Comparison of ENCODE assay signal across 14 cellular contexts in the genomic region with DNA sequence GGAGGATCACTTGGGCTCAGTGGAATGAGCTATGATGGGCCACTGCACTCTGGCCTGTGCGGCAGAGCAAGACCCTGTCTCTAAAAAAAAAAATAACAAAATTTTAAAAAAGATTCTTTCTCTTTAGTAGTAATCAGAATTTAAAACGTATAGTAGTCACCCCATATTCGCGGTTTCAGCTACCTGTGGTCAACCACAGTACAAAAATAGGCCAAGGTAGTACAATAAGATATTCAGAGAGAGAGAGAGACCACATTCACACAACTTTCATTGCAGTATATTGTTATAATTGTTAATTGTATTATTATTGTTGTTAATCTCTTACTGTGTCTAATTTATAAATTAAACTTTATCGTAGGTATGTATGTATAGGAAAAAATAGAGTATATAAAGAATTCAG. TPM values are rescaled to one million over a fixed set of nuclear protein-coding genes. Genes with fewer than 3 reads are reported as not detected.
A peak's percentile ranks its signal among the peaks of the same experiment; 100 is the strongest.
DNase-seq lines count a peak whose midpoint lies in the region; ATAC-seq and TF ChIP-seq lines count a peak whose summit lies in the region.
"Had no signal": no experiment of that assay in that cellular context is flagged by ENCODE, and none has a peak within 500 bp of the region (broad histone marks: within the 10 kb centered on the region; RNA-seq: fewer than 3 reads in every experiment).

No MANE protein-coding gene starts in this region.

- no peaks in the 10 kb centered on the region for H3K27me3 ChIP-seq in SU-DHL-6 (ENCODE audit: low read length)
- H3K27me3 ChIP-seq: gastrocnemius medialis had no signal

- no peak for TF ChIP-seq POLR2A in GM18505 (IDR thresholded peaks at IDR 0.05; ENCODE audit: borderline replicate concordance, extremely low read depth, insufficient read depth, insufficient read length)

- no peak overlapping the region for H3K4me3 Mint-ChIP-seq in activated T-helper 2 cell treated with anti-CD3 and anti-CD28 coated beads, Interferon-gamma antibody, Interleukin-2, Interleukin-4, amounts not matched to agents 10 μg/mL and 5 μg/mL and 100 μg/mL, durations not matched to agents 14 hours and 24 hours and 36 hours (ENCODE audit: low read depth)
- H3K4me3 Mint-ChIP-seq: activated CD4-positive, alpha-beta T cell treated with anti-CD3 and anti-CD28 coated beads, Interleukin-2, amount 10 ng/mL, durations not matched to agents 24 days and 14 days; IgD-negative memory B cell had no signal

- H3K36me3 ChIP-seq in SU-DHL-6 (ENCODE audit: low read length) = no peaks in the 10 kb centered on the region
- H3K36me3 ChIP-seq: gastrocnemius medialis had no signal

- H3K4me2 ChIP-seq in SU-DHL-6 (ENCODE audit: low read depth, low read length, poor library complexity, severe bottlenecking) = peak overlapping the region; percentile 37

- peaks cover 14% of the 10 kb centered on the region for H3K4me1 Mint-ChIP-seq in activated T-helper 2 cell treated with anti-CD3 and anti-CD28 coated beads, Interferon-gamma antibody, Interleukin-2, Interleukin-4, amounts not matched to agents 10 μg/mL and 5 μg/mL and 100 μg/mL, durations not matched to agents 14 hours and 24 hours and 36 hours (ENCODE audit: low read depth)

- H3K9me3 Mint-ChIP-seq in activated T-helper 2 cell treated with anti-CD3 and anti-CD28 coated beads, Interferon-gamma antibody, Interleukin-2, Interleukin-4, amounts not matched to agents 10 μg/mL and 5 μg/mL and 100 μg/mL, durations not matched to agents 14 hours and 24 hours and 36 hours = no peaks in the 10 kb centered on the region
- H3K9me3 Mint-ChIP-seq: activated CD4-positive, alpha-beta T cell treated with anti-CD3 and anti-CD28 coated beads, Interleukin-2, amount 10 ng/mL, durations not matched to agents 24 days and 14 days; CD8-positive, alpha-beta memory T cell; IgD-negative memory B cell had no signal

- H3K27ac ChIP-seq in SU-DHL-6 (ENCODE audit: low read depth, low read length) = no peak overlapping the region
- H3K27ac ChIP-seq: gastrocnemius medialis had no signal

- peaks cover 46% of the 10 kb centered on the region for H3K36me3 Mint-ChIP-seq in activated T-helper 2 cell treated with anti-CD3 and anti-CD28 coated beads, Interferon-gamma antibody, Interleukin-2, Interleukin-4, amounts not matched to agents 10 μg/mL and 5 μg/mL and 100 μg/mL, durations not matched to agents 14 hours and 24 hours and 36 hours (ENCODE audit: low read depth)

- no peaks in the 10 kb centered on the region for H3K27me3 Mint-ChIP-seq in activated T-helper 2 cell treated with anti-CD3 and anti-CD28 coated beads, Interferon-gamma antibody, Interleukin-2, Interleukin-4, amounts not matched to agents 10 μg/mL and 5 μg/mL and 100 μg/mL, durations not matched to agents 14 hours and 24 hours and 36 hours (ENCODE audit: low read depth)
- H3K27me3 Mint-ChIP-seq: activated CD4-positive, alpha-beta T cell treated with anti-CD3 and anti-CD28 coated beads, Interleukin-2, amount 10 ng/mL, durations not matched to agents 24 days and 14 days; CD8-positive, alpha-beta memory T cell; IgD-negative memory B cell had no signal

- ATAC-seq in GM18505 (IDR thresholded peaks at IDR 0.05; ENCODE audit: unreplicated experiment) (peak; percentile 84), GM19455 (IDR thresholded peaks at IDR 0.05; ENCODE audit: unreplicated experiment) (peak; percentile 90), HG02973 (IDR thresholded peaks at IDR 0.05; ENCODE audit: unreplicated experiment) (peak; percentile 69), sciatic nerve (no peak)
- ATAC-seq: gastrocnemius medialis had no signal

- H3F3A ChIP-seq in SU-DHL-6 (ENCODE audit: insufficient read depth) = no peaks in the 10 kb centered on the region

- no peak for TF ChIP-seq CTCF in SU-DHL-6 (IDR thresholded peaks at IDR 0.05; ENCODE audit: insufficient read depth, low read length, poor library complexity, severe bottlenecking)

- H3K9ac ChIP-seq in SU-DHL-6 (ENCODE audit: low read length) = no peak overlapping the region

- no peaks in the 10 kb centered on the region for H3K9me3 ChIP-seq in SU-DHL-6 (ENCODE audit: insufficient read depth, low read length)
- H3K9me3 ChIP-seq: gastrocnemius medialis had no signal

- no peak overlapping the region for H3K27ac Mint-ChIP-seq in activated T-helper 2 cell treated with anti-CD3 and anti-CD28 coated beads, Interferon-gamma antibody, Interleukin-2, Interleukin-4, amounts not matched to agents 10 μg/mL and 5 μg/mL and 100 μg/mL, durations not matched to agents 14 hours and 24 hours and 36 hours
- H3K27ac Mint-ChIP-seq: activated CD4-positive, alpha-beta T cell treated with anti-CD3 and anti-CD28 coated beads, Interleukin-2, amount 10 ng/mL, durations not matched to agents 24 days and 14 days; IgD-negative memory B cell had no signal

- H2AFZ ChIP-seq in SU-DHL-6 (ENCODE audit: low read depth, low read length, severe bottlenecking) = no peak overlapping the region

- intact Hi-C loops in activated T-helper 2 cell treated with anti-CD3 and anti-CD28 coated beads, Interferon-gamma antibody, Interleukin-2, Interleukin-4, amounts not matched to agents 10 μg/mL and 5 μg/mL and 100 μg/mL, durations not matched to agents 14 hours and 24 hours and 36 hours (cut with micrococcal nuclease) = no loop called here
- intact Hi-C loops in sciatic nerve (cut with DNase I) = no loop called here

- peaks cover 6% of the 10 kb centered on the region for H3K79me2 ChIP-seq in SU-DHL-6 (ENCODE audit: insufficient read depth, low read length)

- no peak overlapping the region for H3K4me3 ChIP-seq in SU-DHL-6 (ENCODE audit: insufficient read depth, low read length, poor library complexity, severe bottlenecking)
- H3K4me3 ChIP-seq: gastrocnemius medialis had no signal

- no peaks in the 10 kb centered on the region for H3K9me2 ChIP-seq in SU-DHL-6 (replicated peaks; ENCODE audit: insufficient read depth, low read length)

- no peak for DNase-seq in activated T-helper 2 cell treated with anti-CD3 and anti-CD28 coated beads, Interferon-gamma antibody, Interleukin-2, Interleukin-4, amounts not matched to agents 10 μg/mL and 5 μg/mL and 100 μg/mL, durations not matched to agents 14 hours and 24 hours and 36 hours (ENCODE audit: low spot score)
- DNase-seq in inferior parietal cortex (ENCODE audit: extremely low spot score) = no peak
- DNase-seq in AML-193 (lab: John Stamatoyannopoulos, UW) = no peak
- no peak for DNase-seq in sciatic nerve (ENCODE audit: low spot score)
- DNase-seq: activated CD4-positive, alpha-beta T cell treated with anti-CD3 and anti-CD28 coated beads, Interleukin-2, amount 10 ng/mL, durations not matched to agents 24 days and 14 days; gastrocnemius medialis; NCI-H1694; NCI-H774 had no signal

- H4K20me1 ChIP-seq in SU-DHL-6 (ENCODE audit: low read depth, low read length) = 0 out of 2 replicates have a peak, but pooled peaks cover 4% of the 10 kb centered on the region

RNA-seq across cellular contexts. Expression of a gene that starts 18.7 kb away (rescaled TPM):
- total RNA-seq in activated T-helper 2 cell treated with anti-CD3 and anti-CD28 coated beads, Interferon-gamma antibody, Interleukin-2, Interleukin-4, amounts not matched to agents 10 μg/mL and 5 μg/mL and 100 μg/mL, durations not matched to agents 14 hours and 24 hours and 36 hours = 34.2 and 36.6 TPM in 2 replicates
- 23.5 TPM for total RNA-seq in sciatic nerve

RNA-seq across cellular contexts. Expression of a gene that starts 51.3 kb away (rescaled TPM):
- 2.4 and 2.8 TPM in 2 replicates for total RNA-seq in activated T-helper 2 cell treated with anti-CD3 and anti-CD28 coated beads, Interferon-gamma antibody, Interleukin-2, Interleukin-4, amounts not matched to agents 10 μg/mL and 5 μg/mL and 100 μg/mL, durations not matched to agents 14 hours and 24 hours and 36 hours
- 10.7 TPM for total RNA-seq in sciatic nerve
